Comparison of ENCODE assay signal across 18 cellular contexts in genomic region chr20:13251556-13251955, GRCh38. TPM values are rescaled to one million over a fixed set of nuclear protein-coding genes. Genes with fewer than 3 reads are reported as not detected.
"Had no signal": no experiment of that assay in that cellular context is flagged by ENCODE, and none has a peak within 500 bp of the region (broad histone marks: within the 10 kb centered on the region; RNA-seq: fewer than 3 reads in every experiment).

No MANE protein-coding gene starts in this region.

- H3K27me3 ChIP-seq: adrenal gland, foreskin keratinocyte had no signal

- DNase-seq: activated CD4-positive, alpha-beta T cell treated with anti-CD3 and anti-CD28 coated beads, Interleukin-2, amount 10 ng/mL, durations not matched to agents 24 days and 14 days; activated CD8-positive, alpha-beta T cell treated with anti-CD3 and anti-CD28 coated beads for 36 hours; activated naive CD4-positive, alpha-beta T cell treated with anti-CD3 and anti-CD28 coated beads for 36 hours; activated T-cell treated with anti-CD3 and anti-CD28 coated beads, Interleukin-2, amount 50 U/mL, for 4 hours; adrenal gland; effector memory CD8-positive, alpha-beta T cell; foreskin keratinocyte; hypothalamus; islet precursor cell; left colon; lower lobe of right lung; retina; SK-N-SH; stimulated activated naive CD8-positive, alpha-beta T cell treated with anti-CD3 and anti-CD28 coated beads, Interleukin-15, Interleukin-2, amounts not matched to agents 100 U/mL and 50 U/mL, for 24 hours; T-helper 9 cell had no signal

- H3K27me3 Mint-ChIP-seq: activated CD8-positive, alpha-beta T cell treated with anti-CD3 and anti-CD28 coated beads for 36 hours; effector memory CD8-positive, alpha-beta T cell; natural killer cell treated with Interleukin-12 subunit alpha and Interleukin-12 subunit beta and Interleukin-15 and Interleukin-18, amount 100 ng/mL, for 72 hours; type B pancreatic cell had no signal

- H3K9me3 Mint-ChIP-seq: activated CD8-positive, alpha-beta T cell treated with anti-CD3 and anti-CD28 coated beads for 36 hours; activated naive CD4-positive, alpha-beta T cell treated with anti-CD3 and anti-CD28 coated beads for 36 hours; activated T-cell treated with anti-CD3 and anti-CD28 coated beads, Interleukin-2, amount 50 U/mL, for 4 hours; effector memory CD8-positive, alpha-beta T cell; natural killer cell treated with Interleukin-12 subunit alpha and Interleukin-12 subunit beta and Interleukin-15 and Interleukin-18, amount 100 ng/mL, for 72 hours; type B pancreatic cell had no signal

- H3K9me3 ChIP-seq: adrenal gland, lower lobe of right lung, SK-N-SH had no signal

- H3K27ac Mint-ChIP-seq: activated CD4-positive, alpha-beta T cell treated with anti-CD3 and anti-CD28 coated beads, Interleukin-2, amount 10 ng/mL, durations not matched to agents 24 days and 14 days; activated CD8-positive, alpha-beta T cell treated with anti-CD3 and anti-CD28 coated beads for 36 hours; activated naive CD4-positive, alpha-beta T cell treated with anti-CD3 and anti-CD28 coated beads for 36 hours; effector memory CD8-positive, alpha-beta T cell; natural killer cell treated with Interleukin-12 subunit alpha and Interleukin-12 subunit beta and Interleukin-15 and Interleukin-18, amount 100 ng/mL, for 72 hours; type B pancreatic cell had no signal

- H3K9ac ChIP-seq: SK-N-SH had no signal

- H3K36me3 ChIP-seq: adrenal gland, lower lobe of right lung had no signal

- H3K4me3 ChIP-seq: adrenal gland, lower lobe of right lung, skin epidermis had no signal

- H3K4me1 ChIP-seq: adrenal gland had no signal

- H3K27ac ChIP-seq: adrenal gland, foreskin keratinocyte, lower lobe of right lung had no signal

- ATAC-seq: activated CD8-positive, alpha-beta T cell treated with anti-CD3 and anti-CD28 coated beads for 36 hours; activated T-cell treated with anti-CD3 and anti-CD28 coated beads, Interleukin-2, amount 50 U/mL, for 4 hours; effector memory CD8-positive, alpha-beta T cell; foreskin keratinocyte; left colon; lower lobe of right lung; natural killer cell treated with Interleukin-12 subunit alpha and Interleukin-12 subunit beta and Interleukin-15 and Interleukin-18, amount 100 ng/mL, for 72 hours; stimulated activated naive CD8-positive, alpha-beta T cell treated with anti-CD3 and anti-CD28 coated beads, Interleukin-15, Interleukin-2, amounts not matched to agents 100 U/mL and 50 U/mL, for 24 hours had no signal

- H3K36me3 Mint-ChIP-seq: natural killer cell treated with Interleukin-12 subunit alpha and Interleukin-12 subunit beta and Interleukin-15 and Interleukin-18, amount 100 ng/mL, for 72 hours; type B pancreatic cell had no signal

- H3K4me3 Mint-ChIP-seq: activated CD4-positive, alpha-beta T cell treated with anti-CD3 and anti-CD28 coated beads, Interleukin-2, amount 10 ng/mL, durations not matched to agents 24 days and 14 days; activated CD8-positive, alpha-beta T cell treated with anti-CD3 and anti-CD28 coated beads for 36 hours; activated naive CD4-positive, alpha-beta T cell treated with anti-CD3 and anti-CD28 coated beads for 36 hours; activated T-cell treated with anti-CD3 and anti-CD28 coated beads, Interleukin-2, amount 50 U/mL, for 4 hours; effector memory CD8-positive, alpha-beta T cell; natural killer cell treated with Interleukin-12 subunit alpha and Interleukin-12 subunit beta and Interleukin-15 and Interleukin-18, amount 100 ng/mL, for 72 hours; type B pancreatic cell had no signal

- H3K4me2 ChIP-seq: SK-N-SH had no signal

RNA-seq across cellular contexts. Expression of gene ISM1, which starts 30.5 kb away (rescaled TPM):
- total RNA-seq: natural killer cell treated with Interleukin-12 subunit alpha and Interleukin-12 subunit beta and Interleukin-15 and Interleukin-18, amount 100 ng/mL, for 72 hours had no signal
- polyA plus RNA-seq: SK-N-SH had no signal
